11 cellular contexts compared by ENCODE assay signal in the genomic region with DNA sequence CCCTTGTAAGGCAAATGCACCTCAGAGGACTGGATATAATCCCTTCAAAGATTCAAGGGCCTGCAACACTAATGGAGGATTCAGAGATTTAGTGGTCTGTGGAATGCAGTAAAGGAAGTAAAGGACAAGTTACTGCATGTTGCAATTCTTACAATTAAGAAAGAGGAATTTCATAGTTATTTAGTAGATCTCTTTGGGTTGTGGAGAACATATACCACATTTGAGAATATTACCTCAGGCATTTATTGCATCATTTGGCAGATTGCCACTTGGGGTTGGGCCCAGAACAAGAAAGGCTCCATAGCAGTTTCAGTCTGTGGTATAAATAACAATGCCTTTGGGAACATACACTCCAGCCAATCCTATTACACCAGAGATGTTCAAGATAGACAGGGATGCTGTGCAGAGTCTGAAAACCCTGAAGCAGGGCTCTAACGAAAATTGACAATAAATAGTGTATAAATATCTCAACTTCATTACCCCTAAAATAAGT. TPM values are rescaled to one million over a fixed set of nuclear protein-coding genes. Genes with fewer than 3 reads are reported as not detected.
A peak's percentile ranks its signal among the peaks of the same experiment; 100 is the strongest.
DNase-seq lines count a peak whose midpoint lies in the region; TF ChIP-seq lines count a peak whose summit lies in the region.
"Had no signal": no experiment of that assay in that cellular context is flagged by ENCODE, and none has a peak within 500 bp of the region (broad histone marks: within the 10 kb centered on the region; RNA-seq: fewer than 3 reads in every experiment).

No MANE protein-coding gene starts in this region.

- H3K9me3 ChIP-seq in MG63: no peaks in the 10 kb centered on the region
- H3K9me3 ChIP-seq in liver (ENCODE audit: control insufficient read depth in 4 of 4, low read length in 3 of 4): no peaks in the 10 kb centered on the region
- no peaks in the 10 kb centered on the region for H3K9me3 ChIP-seq in osteoblast (ENCODE audit: low read depth, low read length)
- H3K9me3 ChIP-seq: SJSA1 had no signal

- no peak overlapping the region for H3K27ac Mint-ChIP-seq in nephron progenitor cell

- no peak for TF ChIP-seq CTCF in astrocyte of the cerebellum (IDR thresholded peaks at IDR 0.05; ENCODE audit: low read depth, low read length, missing control alignments)
- no peak for TF ChIP-seq CTCF in liver (IDR thresholded peaks at IDR 0.05; ENCODE audit: low read depth, low read length, missing input control)
- no peak for TF ChIP-seq CTCF in osteoblast (IDR thresholded peaks at IDR 0.05; ENCODE audit: extremely low read depth, low read depth, low read length)
- no peak for TF ChIP-seq CTCF in nephron progenitor cell (IDR thresholded peaks at IDR 0.05)

- in situ Hi-C loops in astrocyte of the cerebellum (cut with HindIII; ENCODE audit: low sequenced_read_pairs): no loop called here

- H4K20me1 ChIP-seq in osteoblast (ENCODE audit: insufficient read depth, low read length): no peaks in the 10 kb centered on the region

- H3K4me1 Mint-ChIP-seq in nephron progenitor cell: no peaks in the 10 kb centered on the region

- no peaks in the 10 kb centered on the region for H3K27me3 Mint-ChIP-seq in nephron progenitor cell (ENCODE audit: low read depth, poor library complexity)

- H2AFZ ChIP-seq in osteoblast (ENCODE audit: low read length): no peak overlapping the region

- H3K4me1 ChIP-seq in liver (ENCODE audit: control insufficient read depth in 4 of 4, insufficient read depth in 4 of 4, low read length in 3 of 4) (no peaks in the 10 kb centered on the region), osteoblast (ENCODE audit: insufficient read depth, low read length) (peaks cover 7% of the 10 kb centered on the region)
- H3K4me1 ChIP-seq: SJSA1 had no signal

- no peaks in the 10 kb centered on the region for H3K9me3 Mint-ChIP-seq in nephron progenitor cell

- no peaks in the 10 kb centered on the region for H3K27me3 ChIP-seq in MG63
- H3K27me3 ChIP-seq in liver (ENCODE audit: control insufficient read depth in 4 of 4, insufficient read depth in 4 of 4, low read length in 3 of 4): no peaks in the 10 kb centered on the region
- no peaks in the 10 kb centered on the region for H3K27me3 ChIP-seq in osteoblast (ENCODE audit: insufficient read depth, low read length)
- H3K27me3 ChIP-seq: SJSA1 had no signal

- TF ChIP-seq RAD21 in liver (IDR thresholded peaks at IDR 0.05): no peak

- WGBS in liver: 65% methylated on average over 1 of the region's 1 CpG

- H3K79me2 ChIP-seq in osteoblast (ENCODE audit: insufficient read depth, low read length): no peaks in the 10 kb centered on the region

- H3K4me3 Mint-ChIP-seq in nephron progenitor cell: no peak overlapping the region

- DNase-seq in COLO829 (ENCODE audit: low spot score): peak; percentile 20
- peak; percentile 67 for DNase-seq in MG63
- peak; percentile 94 for DNase-seq in astrocyte of the cerebellum (ENCODE audit: low read depth)
- no peak for DNase-seq in osteoblast (ENCODE audit: insufficient read length, low spot score, missing footprints)
- no peak for DNase-seq in activated gamma-delta T cell treated with Interleukin-2 at 50 U/mL for 16 hours
- DNase-seq in stimulated activated CD4-positive, alpha-beta T cell treated with anti-CD3 and anti-CD28 coated beads, Interleukin-4, amount 100 ng/mL, for 1 hour: no peak
- no peak for DNase-seq in nephron progenitor cell
- DNase-seq: activated naive CD4-positive, alpha-beta T cell treated with Interleukin-2 at 50 U/mL for 16 hours had no signal

- H3K36me3 Mint-ChIP-seq in nephron progenitor cell (ENCODE audit: low read depth): no peaks in the 10 kb centered on the region

- no peak overlapping the region for H3K9ac ChIP-seq in liver (ENCODE audit: low read depth in 1 of 2, low read length in 2 of 2)

- H3K4me3 ChIP-seq in MG63: no peak overlapping the region
- no peak overlapping the region for H3K4me3 ChIP-seq in astrocyte of the cerebellum (ENCODE audit: low read depth, low read length)
- H3K4me3 ChIP-seq in liver (ENCODE audit: low read depth in 1 of 3, low read length in 3 of 3): no peak overlapping the region
- H3K4me3 ChIP-seq in osteoblast (ENCODE audit: insufficient read depth, low read length): no peak overlapping the region
- H3K4me3 ChIP-seq: GM12878, SJSA1 had no signal

- H3K36me3 ChIP-seq in MG63: no peaks in the 10 kb centered on the region
- no peaks in the 10 kb centered on the region for H3K36me3 ChIP-seq in liver (ENCODE audit: control insufficient read depth in 4 of 4, insufficient read depth in 3 of 4, low read depth in 1 of 4, low read length in 3 of 4)
- no peaks in the 10 kb centered on the region for H3K36me3 ChIP-seq in osteoblast (ENCODE audit: insufficient read depth, low read length)
- H3K36me3 ChIP-seq: SJSA1 had no signal

- H3K27ac ChIP-seq in liver (ENCODE audit: low read depth in 1 of 2, low read length in 2 of 2): no peak overlapping the region
- H3K27ac ChIP-seq in osteoblast (ENCODE audit: low read depth, low read length): no peak overlapping the region
- H3K27ac ChIP-seq: SJSA1 had no signal

- H3K4me2 ChIP-seq in osteoblast (ENCODE audit: insufficient read depth, low read length): no peak overlapping the region

TF ChIP-seq in liver, 16 proteins besides CTCF, POLR2A, EP300 and RAD21:
- TF ChIP-seq HNF4A (conservative IDR thresholded peaks at IDR 0.05) (no peak), TAF1 (conservative IDR thresholded peaks at IDR 0.05) (no peak)
- TF ChIP-seq, protein P1, sequence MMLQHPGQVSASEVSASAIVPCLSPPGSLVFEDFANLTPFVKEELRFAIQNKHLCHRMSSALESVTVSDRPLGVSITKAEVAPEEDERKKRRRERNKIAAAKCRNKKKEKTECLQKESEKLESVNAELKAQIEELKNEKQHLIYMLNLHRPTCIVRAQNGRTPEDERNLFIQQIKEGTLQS (IDR thresholded peaks at IDR 0.05): peak; percentile 72

RNA-seq across cellular contexts. Expression of gene EPM2A, which starts 20.9 kb away (rescaled TPM):
- total RNA-seq in MG63 (2014; rRNA removed; shearing (Covaris generic); ENCODE audit: low replicate concordance): 3.0 and 8.5 TPM in 2 replicates
- 10 to 100 TPM in 1 of 2 donors, 1 to 10 TPM in 1; 6.2 to 13.0 TPM for total RNA-seq in liver
- 1 to 10 TPM; 3.7 to 4.1 TPM for polyA plus RNA-seq in liver
- total RNA-seq in osteoblast: 10.6 and 11.6 TPM in 2 replicates

RNA-seq across cellular contexts. Expression of gene FBXO30, which starts 58.4 kb away (rescaled TPM):
- total RNA-seq in MG63 (2014; rRNA removed; shearing (Covaris generic); ENCODE audit: low replicate concordance): 4.1 and 6.2 TPM in 2 replicates
- total RNA-seq in liver: 10 to 100 TPM in 1 of 2 donors, 1 to 10 TPM in 1; 5.4 to 15.5 TPM
- 1 to 10 TPM in 1 of 2 donors, under 1 TPM in 1; 0.90 to 1.6 TPM for polyA plus RNA-seq in liver
- total RNA-seq in osteoblast: 14.1 and 14.5 TPM in 2 replicates

Comparison
In these comparisons a context has a peak if more than half of its experiments do, and no peak if none do; other contexts are left out.
1. DNase-seq: peak in COLO829 (single experiment), MG63 (single experiment) and astrocyte of the cerebellum (single experiment); none in osteoblast (single experiment), activated gamma-delta T cell treated with Interleukin-2 at 50 U/mL for 16 hours (single experiment), stimulated activated CD4-positive, alpha-beta T cell treated with anti-CD3 and anti-CD28 coated beads, Interleukin-4, amount 100 ng/mL, for 1 hour (single experiment) and nephron progenitor cell (single experiment).